ENCODE assay signal across 14 cellular contexts in the genomic region with DNA sequence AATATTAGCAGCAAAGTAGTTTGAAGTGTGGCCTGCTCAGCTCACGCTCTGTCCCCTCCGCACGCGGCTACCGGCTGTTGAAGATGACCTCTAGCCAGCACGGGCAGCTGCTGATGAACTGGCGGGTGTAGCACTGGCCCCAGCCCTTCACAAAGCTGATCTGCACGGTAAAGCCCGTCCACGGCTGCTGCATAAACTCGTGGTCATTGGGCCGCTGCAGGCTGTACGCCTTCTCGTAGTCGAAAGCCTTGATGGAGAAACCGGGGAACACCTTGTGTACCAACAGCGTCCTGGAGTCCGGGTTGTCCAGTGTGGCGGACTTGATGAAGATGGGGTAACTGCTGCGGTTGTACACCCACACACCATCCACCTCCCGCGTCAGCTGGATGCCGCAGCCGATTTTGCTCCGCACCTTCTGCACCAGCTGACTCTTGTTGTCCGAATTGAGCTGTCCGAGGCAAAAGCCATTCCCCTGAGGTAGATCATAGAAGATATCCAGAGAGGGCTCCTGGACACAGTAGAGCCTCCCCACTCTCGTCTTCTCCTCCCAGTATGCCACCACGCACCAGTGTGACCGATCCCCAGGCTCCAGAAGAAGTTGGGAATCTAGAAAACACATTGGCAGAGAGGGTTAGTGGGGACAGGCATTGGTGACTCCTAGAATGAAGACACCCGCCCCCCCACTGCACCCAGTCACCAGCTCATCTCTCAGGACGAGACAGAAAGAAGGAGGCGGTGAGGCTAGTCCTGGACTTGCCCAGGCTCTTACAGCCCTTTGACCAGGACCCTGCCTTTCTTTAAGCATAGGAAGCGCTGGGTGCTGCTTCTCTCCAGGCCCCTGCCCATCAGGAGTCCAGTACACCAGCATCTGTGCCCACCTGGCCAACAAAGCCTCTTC. TPM values are rescaled to one million over a fixed set of nuclear protein-coding genes. Genes with fewer than 3 reads are reported as not detected.
DNase-seq lines count a peak whose midpoint lies in the region; ATAC-seq, FAIRE-seq and TF ChIP-seq lines count a peak whose summit lies in the region.
"Had no signal": no experiment of that assay in that cellular context is flagged by ENCODE, and none has a peak within 500 bp of the region (broad histone marks: within the 10 kb centered on the region; RNA-seq: fewer than 3 reads in every experiment).

No MANE protein-coding gene starts in this region.

- peak; percentile 72 for FAIRE-seq in bronchial epithelial cell (lab: Jason Lieb, UNC)

- H3K27me3 ChIP-seq in bronchial epithelial cell (ENCODE audit: control insufficient read depth, insufficient read depth, low read length) (no peaks in the 10 kb centered on the region), subcutaneous abdominal adipose tissue (ENCODE audit: control insufficient read depth in 5 of 5, insufficient read depth in 4 of 5, low read length in 5 of 5) (no peaks in the 10 kb centered on the region), tibial nerve (no peaks in the 10 kb centered on the region)
- H3K27me3 ChIP-seq: left lung had no signal

- H3K9ac ChIP-seq in subcutaneous abdominal adipose tissue (ENCODE audit: low read length in 5 of 5), result no peak overlapping the region

- no peak overlapping the region for H3K4me3 Mint-ChIP-seq in activated CD4-positive, alpha-beta T cell treated with anti-CD3 and anti-CD28 coated beads for 36 hours

- H3K4me1 Mint-ChIP-seq in activated CD4-positive, alpha-beta T cell treated with anti-CD3 and anti-CD28 coated beads for 36 hours, result peaks cover 43% of the 10 kb centered on the region

- TF ChIP-seq POLR2A in tibial nerve (IDR thresholded peaks at IDR 0.05), result no peak

- peak; percentile 7 for DNase-seq in activated CD4-positive, alpha-beta T cell treated with anti-CD3 and anti-CD28 coated beads for 36 hours
- no peak for DNase-seq in activated CD4-positive, alpha-beta T cell treated with anti-CD3 and anti-CD28 coated beads for 48 hours
- DNase-seq in bronchial epithelial cell (ENCODE audit: low read depth) (no peak), medulla oblongata (ENCODE audit: extremely low spot score) (peak; percentile 22), tibial nerve (ENCODE audit: low spot score in 2 of 2) (no peak)
- no peak for DNase-seq in activated CD4-positive, alpha-beta T cell treated with anti-CD3 and anti-CD28 coated beads, Interleukin-2, amount 50 U/mL, for 4 hours
- DNase-seq: 8988T; activated CD4-positive, alpha-beta T cell treated with anti-CD3 and anti-CD28 coated beads for 1 hour; activated naive CD4-positive, alpha-beta T cell treated with anti-CD3 and anti-CD28 coated beads, Interleukin-2, amount 10 ng/mL, durations not matched to agents 7 days and 5 days; left lung; NCI-H1417; NCI-H82 had no signal

- peaks cover 19% of the 10 kb centered on the region for H3K36me3 ChIP-seq in bronchial epithelial cell (ENCODE audit: control insufficient read depth, insufficient read depth, low read length)
- peaks cover 0 to 29% (median 25%) of the 10 kb centered on the region in 5 donors for H3K36me3 ChIP-seq in subcutaneous abdominal adipose tissue (ENCODE audit: control insufficient read depth in 5 of 5, insufficient read depth in 5 of 5, low read length in 5 of 5)
- H3K36me3 ChIP-seq in tibial nerve, result peaks cover 0 to 16% (median 0%) of the 10 kb centered on the region in 3 donors

- WGBS in tibial nerve, 2 donors, result 88% methylated on average over 32 to 34 of the region's 34 CpGs

- CTCF ChIA-PET in activated CD4-positive, alpha-beta T cell treated with anti-CD3 and anti-CD28 coated beads for 36 hours (lab: Charles Lee), result interaction anchor here (0.5 to 1.2 kb wide), 2 partner anchors 16 to 31 kb away, joined by 3 to 4 read pairs; no protein-coding TSS in a partner anchor

- H3K9me3 Mint-ChIP-seq in activated CD4-positive, alpha-beta T cell treated with anti-CD3 and anti-CD28 coated beads for 36 hours (ENCODE audit: low read depth), result no peaks in the 10 kb centered on the region
- H3K9me3 Mint-ChIP-seq: activated naive CD4-positive, alpha-beta T cell treated with anti-CD3 and anti-CD28 coated beads, Interleukin-2, amount 10 ng/mL, durations not matched to agents 7 days and 5 days had no signal

- H3K4me3 ChIP-seq in bronchial epithelial cell (ENCODE audit: low read depth, low read length), result no peak overlapping the region
- H3K4me3 ChIP-seq in subcutaneous abdominal adipose tissue (ENCODE audit: low read depth in 1 of 5, low read length in 5 of 5), result no peak overlapping the region
- no peak overlapping the region for H3K4me3 ChIP-seq in tibial nerve

- no peak for TF ChIP-seq EP300 in tibial nerve (IDR thresholded peaks at IDR 0.05)

- H3K27me3 Mint-ChIP-seq in activated CD4-positive, alpha-beta T cell treated with anti-CD3 and anti-CD28 coated beads for 36 hours, result no peaks in the 10 kb centered on the region

- ATAC-seq in activated CD4-positive, alpha-beta T cell treated with anti-CD3 and anti-CD28 coated beads for 36 hours, result no peak
- ATAC-seq in HG03045 (IDR thresholded peaks at IDR 0.05; ENCODE audit: unreplicated experiment), result no peak

- POLR2A ChIA-PET in activated CD4-positive, alpha-beta T cell treated with anti-CD3 and anti-CD28 coated beads for 36 hours (lab: Charles Lee), result no interaction called here

- peak overlapping the region; percentile 58 for H3K27ac ChIP-seq in subcutaneous abdominal adipose tissue (ENCODE audit: low read depth, low read length)
- peak overlapping the region in 2 of 4 donors; percentile 68 to 80 for H3K27ac ChIP-seq in tibial nerve

- no peak overlapping the region for H3K27ac Mint-ChIP-seq in activated CD4-positive, alpha-beta T cell treated with anti-CD3 and anti-CD28 coated beads for 36 hours
- H3K27ac Mint-ChIP-seq: activated naive CD4-positive, alpha-beta T cell treated with anti-CD3 and anti-CD28 coated beads, Interleukin-2, amount 10 ng/mL, durations not matched to agents 7 days and 5 days had no signal

- H3K36me3 Mint-ChIP-seq in activated CD4-positive, alpha-beta T cell treated with anti-CD3 and anti-CD28 coated beads for 36 hours (ENCODE audit: low read depth), result peaks cover 16% of the 10 kb centered on the region

- TF ChIP-seq CTCF in bronchial epithelial cell (IDR thresholded peaks at IDR 0.05; ENCODE audit: insufficient read depth, low read length, severe bottlenecking), result no peak
- no peak for TF ChIP-seq CTCF in tibial nerve (IDR thresholded peaks at IDR 0.05)

- H3K4me1 ChIP-seq in subcutaneous abdominal adipose tissue (ENCODE audit: control insufficient read depth in 5 of 5, insufficient read depth in 5 of 5, low read length in 5 of 5), result peaks cover 3 to 45% (median 42%) of the 10 kb centered on the region in 5 donors
- H3K4me1 ChIP-seq in tibial nerve, result peaks cover 0 to 58% (median 35%) of the 10 kb centered on the region in 4 donors

- intact Hi-C loops in activated CD4-positive, alpha-beta T cell treated with anti-CD3 and anti-CD28 coated beads for 36 hours (cut with DNase I, micrococcal nuclease), result loop anchor here in 1 of 2 experiments (10.0 kb wide), 1 partner anchor 247 kb away; no protein-coding TSS in a partner anchor

- H3K9me3 ChIP-seq in subcutaneous abdominal adipose tissue (ENCODE audit: control insufficient read depth in 5 of 5, low read length in 5 of 5) (no peaks in the 10 kb centered on the region), tibial nerve (no peaks in the 10 kb centered on the region)
- H3K9me3 ChIP-seq: left lung had no signal

RNA-seq across cellular contexts. Expression of gene SMAD7, which starts 29.2 kb away (rescaled TPM):
- 1 to 10 TPM; 7.2 to 9.3 TPM for total RNA-seq in activated CD4-positive, alpha-beta T cell treated with anti-CD3 and anti-CD28 coated beads for 36 hours
- total RNA-seq in bronchial epithelial cell, result 11.5 and 19.2 TPM in 2 replicates
- total RNA-seq in tibial nerve, result 10 to 100 TPM; 34.3 to 56.8 (median 35.6) TPM

Comparison
In these comparisons a context has a peak if more than half of its experiments do, and no peak if none do; other contexts are left out.
1. DNase-seq: peak in activated CD4-positive, alpha-beta T cell treated with anti-CD3 and anti-CD28 coated beads for 36 hours (single experiment) and medulla oblongata (single experiment); none in activated CD4-positive, alpha-beta T cell treated with anti-CD3 and anti-CD28 coated beads for 48 hours (single experiment), bronchial epithelial cell (single experiment), tibial nerve (0 of 2) and activated CD4-positive, alpha-beta T cell treated with anti-CD3 and anti-CD28 coated beads, Interleukin-2, amount 50 U/mL, for 4 hours (0 of 2).